Comparison of ENCODE assay signal across 9 cellular contexts in the genomic region with DNA sequence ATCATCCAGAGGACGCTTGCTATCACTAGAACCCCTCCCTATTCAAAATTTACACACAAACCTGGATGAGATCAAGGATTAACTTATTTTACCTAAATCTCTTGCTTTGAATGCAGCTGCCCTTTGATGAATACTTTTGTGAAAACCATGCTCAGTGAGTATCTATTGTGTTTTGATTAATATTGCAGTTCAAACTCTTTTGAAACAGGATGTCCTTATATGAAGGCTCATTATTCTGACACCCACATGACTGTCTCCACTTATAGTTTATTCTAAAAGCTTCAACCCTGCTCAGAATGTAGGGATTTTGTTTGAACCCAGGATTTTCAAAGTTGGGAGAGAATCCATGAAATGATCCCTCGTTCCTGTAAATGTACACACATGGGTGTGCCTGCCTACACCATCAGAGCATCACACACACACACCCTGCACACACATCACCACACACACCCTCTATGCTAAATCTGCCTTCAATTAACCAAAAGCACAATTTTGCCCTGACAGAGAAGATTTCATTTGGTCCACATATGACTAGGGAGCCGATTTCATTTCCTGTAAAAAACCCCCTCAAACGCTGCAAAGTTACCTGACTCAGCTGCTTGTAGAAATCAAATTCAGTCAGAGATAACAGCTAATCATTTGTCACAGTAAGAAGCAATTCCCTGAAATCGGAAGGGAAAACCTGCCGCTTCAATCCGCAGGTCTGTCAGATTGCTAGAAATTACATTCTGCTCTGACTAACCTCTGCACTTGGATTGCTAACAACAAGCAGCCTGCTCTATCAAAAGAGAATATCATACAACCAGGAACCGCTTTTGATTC.
DNase-seq lines count a peak whose midpoint lies in the region; ATAC-seq and TF ChIP-seq lines count a peak whose summit lies in the region.
"Had no signal": no experiment of that assay in that cellular context is flagged by ENCODE, and none has a peak within 500 bp of the region (broad histone marks: within the 10 kb centered on the region; RNA-seq: fewer than 3 reads in every experiment).

No MANE protein-coding gene starts in this region.

- H3K4me1 ChIP-seq in adipocyte (ENCODE audit: control insufficient read depth, insufficient read depth, low read length), result peaks cover 60% of the 10 kb centered on the region
- H3K4me1 ChIP-seq in HAP-1, result peaks cover 38% of the 10 kb centered on the region

- DNase-seq in Daoy (ENCODE audit: low read depth) (peak; percentile 3), HFF-Myc (ENCODE audit: extremely low read depth, low read depth) (no peak), adipocyte (ENCODE audit: low read depth) (peak; percentile 24), natural killer cell (no peak), cerebellum (ENCODE audit: low spot score) (no peak), NCI-H2107 (lab: John Stamatoyannopoulos, UW) (no peak), HAP-1 (ENCODE audit: low spot score in 2 of 2) (no peak)
- DNase-seq: islet precursor cell had no signal

- intact Hi-C loops in natural killer cell (cut with micrococcal nuclease), result loop anchor here (5.0 kb wide), 2 partner anchors 122 to 143 kb away; a partner anchor contains a TSS

- H3K9me3 Mint-ChIP-seq in natural killer cell, result no peaks in the 10 kb centered on the region

- peaks cover 7% of the 10 kb centered on the region for H3K36me3 Mint-ChIP-seq in natural killer cell

- H3K27ac Mint-ChIP-seq in natural killer cell, result peak overlapping the region in 1 of 2 donors; percentile 86

- TF ChIP-seq CTCF in HFF-Myc (IDR thresholded peaks at IDR 0.05; ENCODE audit: low read depth, low read length, missing control alignments), result no peak
- TF ChIP-seq CTCF in natural killer cell (IDR thresholded peaks at IDR 0.05), result no peak

- H3K4me3 ChIP-seq in HFF-Myc (replicated peaks; ENCODE audit: low read depth, low read length) (peak overlapping the region; percentile 1; the same call in 1 of the 2 replicates), adipocyte (ENCODE audit: low read length) (peak overlapping the region; percentile 9), HAP-1 (no peak overlapping the region)

- peaks cover 21% of the 10 kb centered on the region for H3K36me3 ChIP-seq in adipocyte (ENCODE audit: control insufficient read depth, insufficient read depth, low read length, severe bottlenecking)
- no peaks in the 10 kb centered on the region for H3K36me3 ChIP-seq in HAP-1 (replicated peaks)

- H3K9me3 ChIP-seq in adipocyte (ENCODE audit: control insufficient read depth, low read length), result no peaks in the 10 kb centered on the region
- H3K9me3 ChIP-seq in HAP-1, result no peaks in the 10 kb centered on the region

- no peaks in the 10 kb centered on the region for H3K27me3 Mint-ChIP-seq in natural killer cell (ENCODE audit: low read depth in 2 of 2)

- H3K9ac ChIP-seq in adipocyte (ENCODE audit: low read length), result peak overlapping the region; percentile 52

- ATAC-seq in natural killer cell (peak; percentile 25 to 59 (median 32)), GM21447 (IDR thresholded peaks at IDR 0.05; ENCODE audit: unreplicated experiment) (no peak)

- H3K27me3 ChIP-seq in adipocyte (replicated peaks; ENCODE audit: control insufficient read depth, insufficient read depth, low read length), result no peaks in the 10 kb centered on the region
- no peaks in the 10 kb centered on the region for H3K27me3 ChIP-seq in HAP-1 (ENCODE audit: low read depth)

- H3K4me3 Mint-ChIP-seq in natural killer cell, result peak overlapping the region; percentile 72

- H3K4me1 Mint-ChIP-seq in natural killer cell, result peaks cover 92 to 97% of the 10 kb centered on the region in 2 donors

- in situ Hi-C loops in HAP-1 (cut with MboI; ENCODE audit: low sequenced_read_pairs), result loop anchor here (10.0 kb wide), 1 partner anchor 60 kb away; no protein-coding TSS in a partner anchor

Comparison
In these comparisons a context has a peak if more than half of its experiments do, and no peak if none do; other contexts are left out.
1. DNase-seq: peak in Daoy (single experiment) and adipocyte (single experiment); none in HFF-Myc (single experiment), natural killer cell (single experiment), cerebellum (single experiment), NCI-H2107 (single experiment) and HAP-1 (0 of 2).